ENCODE assay signal across 7 cellular contexts in the genomic region with DNA sequence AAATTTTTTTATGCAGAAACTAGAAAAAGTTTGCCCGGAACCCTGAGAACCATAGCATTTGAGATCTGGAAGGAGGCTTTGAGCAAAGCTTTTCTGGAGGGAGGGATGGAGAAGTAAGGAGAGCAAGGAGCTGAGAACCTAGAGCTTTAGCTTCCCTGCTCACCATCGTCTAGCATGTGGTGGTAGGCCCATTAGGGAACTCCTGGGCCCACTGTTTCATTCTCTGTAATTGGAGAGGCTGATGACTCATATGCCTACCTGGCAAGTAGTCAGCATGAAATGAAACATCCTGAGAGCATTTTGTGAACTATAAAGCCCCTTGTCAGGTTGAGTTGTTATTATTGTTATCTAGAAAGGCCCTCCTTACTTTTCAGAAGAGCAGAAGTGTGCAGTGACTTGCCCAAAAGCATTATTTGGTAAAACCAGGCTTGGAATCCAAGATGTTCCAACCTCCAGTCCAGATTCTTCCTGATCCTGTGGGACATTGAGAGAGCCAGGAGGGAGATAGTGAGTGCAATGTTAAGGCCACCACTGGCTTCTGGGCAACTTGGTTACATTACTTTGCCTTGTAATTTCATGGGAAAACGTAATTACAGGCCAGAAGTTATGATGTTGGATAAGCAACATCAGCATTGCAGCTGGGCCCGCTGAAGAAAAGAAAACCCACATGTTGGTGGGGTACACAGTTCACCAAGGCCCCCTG.
DNase-seq lines count a peak whose midpoint lies in the region; ATAC-seq and TF ChIP-seq lines count a peak whose summit lies in the region.

No MANE protein-coding gene starts in this region.

- H3K9me3 ChIP-seq in RWPE2 (ENCODE audit: severe bottlenecking), result no peaks in the 10 kb centered on the region

- no peaks in the 10 kb centered on the region for H3K36me3 ChIP-seq in RWPE2 (ENCODE audit: low read depth)

- no peak for TF ChIP-seq CTCF in HFF-Myc (IDR thresholded peaks at IDR 0.05; ENCODE audit: low read depth, low read length, missing control alignments)
- no peak for TF ChIP-seq CTCF in RWPE2 (IDR thresholded peaks at IDR 0.05; ENCODE audit: poor library complexity, severe bottlenecking)

- H3K4me1 ChIP-seq in RWPE2 (ENCODE audit: insufficient read depth, poor library complexity, severe bottlenecking), result peaks cover 21% of the 10 kb centered on the region

- ATAC-seq in GM18498 (IDR thresholded peaks at IDR 0.05; ENCODE audit: unreplicated experiment) (peak; percentile 83), RWPE2 (ENCODE audit: low read depth) (peak; percentile 95), esophagus mucosa (no peak)

- H3K27me3 ChIP-seq in RWPE2 (ENCODE audit: insufficient read depth, poor library complexity, severe bottlenecking), result no peaks in the 10 kb centered on the region

- no peak overlapping the region for H3K4me3 ChIP-seq in HFF-Myc (replicated peaks; ENCODE audit: low read depth, low read length)
- no peak overlapping the region for H3K4me3 ChIP-seq in RWPE2 (ENCODE audit: severe bottlenecking)

- peak overlapping the region; percentile 30 for H3K27ac ChIP-seq in RWPE2 (ENCODE audit: poor library complexity, severe bottlenecking)

- peak; percentile 26 for DNase-seq in HFF-Myc (ENCODE audit: extremely low read depth, low read depth)
- no peak for DNase-seq in RWPE2 (ENCODE audit: low spot score)
- peak; percentile 11 to 21 for DNase-seq in lung microvascular endothelial cell (ENCODE audit: low read depth in 2 of 2)
- DNase-seq in cortex of kidney (lab: John Stamatoyannopoulos, UW), result no peak
- DNase-seq in activated CD4-positive, alpha-beta T cell treated with anti-CD3 and anti-CD28 coated beads for 1 hour, result no peak

Comparison
In these comparisons a context has a peak if more than half of its experiments do, and no peak if none do; other contexts are left out.
1. DNase-seq: peak in HFF-Myc (single experiment) and lung microvascular endothelial cell (2 of 2); none in RWPE2 (single experiment), cortex of kidney (single experiment) and activated CD4-positive, alpha-beta T cell treated with anti-CD3 and anti-CD28 coated beads for 1 hour (single experiment).